ENCODE assay signal across 13 cellular contexts in the genomic region with DNA sequence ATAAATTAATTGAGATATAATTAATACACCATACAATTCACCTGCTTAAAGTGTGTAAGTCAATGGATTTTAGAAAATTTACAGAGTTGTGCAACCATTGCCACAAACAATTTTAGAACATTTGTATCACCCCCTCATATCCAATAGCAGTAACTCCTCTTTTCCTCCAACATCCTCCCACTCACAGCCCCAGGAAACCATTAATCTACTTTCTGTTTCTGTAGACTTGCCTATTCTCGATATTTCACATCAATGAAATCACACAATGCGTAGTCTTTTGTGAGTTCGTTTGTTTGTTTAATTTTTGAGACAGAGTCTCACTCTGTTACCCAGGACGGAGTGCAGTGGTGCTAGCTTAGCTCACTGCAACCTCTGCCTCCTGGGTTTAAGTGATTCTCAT. TPM values are rescaled to one million over a fixed set of nuclear protein-coding genes. Genes with fewer than 3 reads are reported as not detected.
DNase-seq lines count a peak whose midpoint lies in the region; ATAC-seq, FAIRE-seq and TF ChIP-seq lines count a peak whose summit lies in the region.
"Had no signal": no experiment of that assay in that cellular context is flagged by ENCODE, and none has a peak within 500 bp of the region (broad histone marks: within the 10 kb centered on the region; RNA-seq: fewer than 3 reads in every experiment).

No MANE protein-coding gene starts in this region.

- no peaks in the 10 kb centered on the region for H3K9me3 Mint-ChIP-seq in natural killer cell treated with Interleukin-12 subunit alpha and Interleukin-12 subunit beta and Interleukin-15 and Interleukin-18, amount 100 ng/mL, for 72 hours
- H3K9me3 Mint-ChIP-seq in natural killer cell, result no peaks in the 10 kb centered on the region
- no peaks in the 10 kb centered on the region for H3K9me3 Mint-ChIP-seq in activated CD4-positive, alpha-beta memory T cell treated with anti-CD3 and anti-CD28 coated beads, Interleukin-2, amount 10 ng/mL, durations not matched to agents 7 days and 5 days

- no peaks in the 10 kb centered on the region for H3K9me3 ChIP-seq in skeletal muscle tissue (ENCODE audit: control insufficient read depth in 3 of 3, low read length in 3 of 3)
- H3K9me3 ChIP-seq: gastroesophageal sphincter had no signal

- no peaks in the 10 kb centered on the region for H3K27me3 ChIP-seq in skeletal muscle tissue (ENCODE audit: control insufficient read depth in 3 of 3, insufficient read depth in 3 of 3, low read length in 3 of 3)
- H3K27me3 ChIP-seq: brain microvascular endothelial cell, gastroesophageal sphincter had no signal

- TF ChIP-seq POLR2A in GM12892 (IDR thresholded peaks at IDR 0.05; ENCODE audit: low read depth, low read length), result no peak

- CTCF ChIA-PET in activated CD4-positive, alpha-beta memory T cell treated with anti-CD3 and anti-CD28 coated beads, Interleukin-2, amount 10 ng/mL, durations not matched to agents 7 days and 5 days (lab: Charles Lee), result no interaction called here

- H3K36me3 Mint-ChIP-seq in natural killer cell treated with Interleukin-12 subunit alpha and Interleukin-12 subunit beta and Interleukin-15 and Interleukin-18, amount 100 ng/mL, for 72 hours, result no peaks in the 10 kb centered on the region
- no peaks in the 10 kb centered on the region for H3K36me3 Mint-ChIP-seq in natural killer cell
- no peaks in the 10 kb centered on the region for H3K36me3 Mint-ChIP-seq in activated CD4-positive, alpha-beta memory T cell treated with anti-CD3 and anti-CD28 coated beads, Interleukin-2, amount 10 ng/mL, durations not matched to agents 7 days and 5 days (ENCODE audit: low read depth)

- no peaks in the 10 kb centered on the region for H3K36me3 ChIP-seq in skeletal muscle tissue (ENCODE audit: control insufficient read depth in 3 of 3, insufficient read depth in 3 of 3, low read length in 3 of 3)
- H3K36me3 ChIP-seq: brain microvascular endothelial cell, gastroesophageal sphincter had no signal

- H3K4me1 ChIP-seq in skeletal muscle tissue (ENCODE audit: control insufficient read depth in 3 of 3, insufficient read depth in 3 of 3, low read length in 3 of 3), result peaks cover 0 to 14% (median 3%) of the 10 kb centered on the region in 3 donors
- H3K4me1 ChIP-seq: gastroesophageal sphincter had no signal

- H3K9ac ChIP-seq in skeletal muscle tissue (ENCODE audit: low read depth in 1 of 3, low read length in 3 of 3), result peak overlapping the region in 2 of 3 donors; percentile 70 to 82

- TF ChIP-seq CTCF in natural killer cell (IDR thresholded peaks at IDR 0.05), result no peak

- intact Hi-C loops in natural killer cell (cut with micrococcal nuclease), result no loop called here

- peaks cover 0 to 9% of the 10 kb centered on the region in 2 donors for H3K27me3 Mint-ChIP-seq in natural killer cell treated with Interleukin-12 subunit alpha and Interleukin-12 subunit beta and Interleukin-15 and Interleukin-18, amount 100 ng/mL, for 72 hours
- peaks cover 3 to 20% of the 10 kb centered on the region in 2 donors for H3K27me3 Mint-ChIP-seq in natural killer cell (ENCODE audit: low read depth in 2 of 2)
- H3K27me3 Mint-ChIP-seq in activated CD4-positive, alpha-beta memory T cell treated with anti-CD3 and anti-CD28 coated beads, Interleukin-2, amount 10 ng/mL, durations not matched to agents 7 days and 5 days, result no peaks in the 10 kb centered on the region

- H3K4me3 ChIP-seq in skeletal muscle tissue (ENCODE audit: low read length in 3 of 3), result peak overlapping the region; percentile 63 to 75 (median 73)
- H3K4me3 ChIP-seq: gastroesophageal sphincter had no signal

- peak overlapping the region in 1 of 2 donors; percentile 16 for H3K27ac Mint-ChIP-seq in natural killer cell treated with Interleukin-12 subunit alpha and Interleukin-12 subunit beta and Interleukin-15 and Interleukin-18, amount 100 ng/mL, for 72 hours
- H3K27ac Mint-ChIP-seq in natural killer cell, result no peak overlapping the region
- peak overlapping the region; percentile 0 for H3K27ac Mint-ChIP-seq in activated CD4-positive, alpha-beta memory T cell treated with anti-CD3 and anti-CD28 coated beads, Interleukin-2, amount 10 ng/mL, durations not matched to agents 7 days and 5 days

- POLR2A ChIA-PET in activated CD4-positive, alpha-beta memory T cell treated with anti-CD3 and anti-CD28 coated beads, Interleukin-2, amount 10 ng/mL, durations not matched to agents 7 days and 5 days (lab: Charles Lee), result no interaction called here

- no peak for FAIRE-seq in GM12892 (lab: Jason Lieb, UNC)

- DNase-seq in natural killer cell treated with Interleukin-12 subunit alpha and Interleukin-12 subunit beta and Interleukin-15 and Interleukin-18, amount 100 ng/mL, for 72 hours (ENCODE audit: low spot score), result no peak
- DNase-seq in natural killer cell, result no peak
- no peak for DNase-seq in activated CD4-positive, alpha-beta memory T cell treated with anti-CD3 and anti-CD28 coated beads, Interleukin-2, amount 10 ng/mL, durations not matched to agents 7 days and 5 days
- DNase-seq in GM12892 (ENCODE audit: insufficient read length), result no peak
- DNase-seq: activated CD4-positive, alpha-beta T cell treated with anti-CD3 and anti-CD28 coated beads for 48 hours; brain microvascular endothelial cell; stimulated activated CD4-positive, alpha-beta T cell treated with anti-CD3 and anti-CD28 coated beads, Interleukin-12 subunit alpha, Interleukin-12 subunit beta, amount 100 ng/mL, for 4 hours had no signal

- peak overlapping the region; percentile 49 for H3K4me3 Mint-ChIP-seq in natural killer cell treated with Interleukin-12 subunit alpha and Interleukin-12 subunit beta and Interleukin-15 and Interleukin-18, amount 100 ng/mL, for 72 hours
- H3K4me3 Mint-ChIP-seq in natural killer cell, result no peak overlapping the region
- peak overlapping the region; percentile 9 for H3K4me3 Mint-ChIP-seq in activated CD4-positive, alpha-beta memory T cell treated with anti-CD3 and anti-CD28 coated beads, Interleukin-2, amount 10 ng/mL, durations not matched to agents 7 days and 5 days

- peak; percentile 72 to 78 for ATAC-seq in natural killer cell treated with Interleukin-12 subunit alpha and Interleukin-12 subunit beta and Interleukin-15 and Interleukin-18, amount 100 ng/mL, for 72 hours
- ATAC-seq in natural killer cell, result no peak
- ATAC-seq in HG03135 (IDR thresholded peaks at IDR 0.05; ENCODE audit: unreplicated experiment), result peak; percentile 63
- ATAC-seq in GM19467 (IDR thresholded peaks at IDR 0.05; ENCODE audit: unreplicated experiment), result no peak
- ATAC-seq in GM21825 (IDR thresholded peaks at IDR 0.05; ENCODE audit: unreplicated experiment), result no peak
- ATAC-seq: gastroesophageal sphincter had no signal

- H3K27ac ChIP-seq in skeletal muscle tissue (ENCODE audit: low read depth, low read length), result peak overlapping the region; percentile 93
- H3K27ac ChIP-seq: brain microvascular endothelial cell, gastroesophageal sphincter had no signal

- peaks cover 6 to 13% of the 10 kb centered on the region in 2 donors for H3K4me1 Mint-ChIP-seq in natural killer cell treated with Interleukin-12 subunit alpha and Interleukin-12 subunit beta and Interleukin-15 and Interleukin-18, amount 100 ng/mL, for 72 hours (ENCODE audit: low read depth in 2 of 2)
- no peaks in the 10 kb centered on the region for H3K4me1 Mint-ChIP-seq in natural killer cell
- H3K4me1 Mint-ChIP-seq in activated CD4-positive, alpha-beta memory T cell treated with anti-CD3 and anti-CD28 coated beads, Interleukin-2, amount 10 ng/mL, durations not matched to agents 7 days and 5 days, result peaks cover 18% of the 10 kb centered on the region

RNA-seq across cellular contexts. Expression of gene HERC4, which starts 13.7 kb away (rescaled TPM):
- 10 to 100 TPM; 61.2 to 80.4 TPM for total RNA-seq in natural killer cell treated with Interleukin-12 subunit alpha and Interleukin-12 subunit beta and Interleukin-15 and Interleukin-18, amount 100 ng/mL, for 72 hours
- total RNA-seq in natural killer cell (100 to 1,000 TPM in 1 of 3 donors, 10 to 100 TPM in 2; 78.4 to 104 (median 83.9) TPM), skeletal muscle tissue (64.7 TPM)
- 10 to 100 TPM; 64.2 to 65.2 TPM for total RNA-seq in activated CD4-positive, alpha-beta memory T cell treated with anti-CD3 and anti-CD28 coated beads, Interleukin-2, amount 10 ng/mL, durations not matched to agents 7 days and 5 days
- polyA plus RNA-seq in GM12892 (2012; ENCODE audit: missing spikeins), result 32.3 TPM

RNA-seq across cellular contexts. Expression of gene MYPN, which starts 20.5 kb away (rescaled TPM):
- total RNA-seq in natural killer cell treated with Interleukin-12 subunit alpha and Interleukin-12 subunit beta and Interleukin-15 and Interleukin-18, amount 100 ng/mL, for 72 hours, result under 1 TPM in 1 of 2 donors, not detected in 1; 0.05 TPM
- total RNA-seq in natural killer cell (not detected), skeletal muscle tissue (57.4 TPM)
- not detected for total RNA-seq in activated CD4-positive, alpha-beta memory T cell treated with anti-CD3 and anti-CD28 coated beads, Interleukin-2, amount 10 ng/mL, durations not matched to agents 7 days and 5 days
- polyA plus RNA-seq in GM12892 (2012; ENCODE audit: missing spikeins), result 0.08 TPM
- total RNA-seq: mesenteric fat pad had no signal

Comparison
In these comparisons a context has a peak if more than half of its experiments do, and no peak if none do; other contexts are left out.
1. ATAC-seq: peak in natural killer cell treated with Interleukin-12 subunit alpha and Interleukin-12 subunit beta and Interleukin-15 and Interleukin-18, amount 100 ng/mL, for 72 hours (2 of 2) and HG03135 (single experiment); none in natural killer cell (0 of 3), GM19467 (single experiment) and GM21825 (single experiment).
2. RNA of gene MYPN, which starts 20.5 kb away (total RNA-seq): 57.4 TPM in skeletal muscle tissue (single experiment); 0.05 TPM in natural killer cell treated with Interleukin-12 subunit alpha and Interleukin-12 subunit beta and Interleukin-15 and Interleukin-18, amount 100 ng/mL, for 72 hours, not detected in natural killer cell and not detected in activated CD4-positive, alpha-beta memory T cell treated with anti-CD3 and anti-CD28 coated beads, Interleukin-2, amount 10 ng/mL, durations not matched to agents 7 days and 5 days; every median in the first group is over 10 times any median in the second.